Comparison of ENCODE assay signal across 25 cellular contexts in the genomic region with DNA sequence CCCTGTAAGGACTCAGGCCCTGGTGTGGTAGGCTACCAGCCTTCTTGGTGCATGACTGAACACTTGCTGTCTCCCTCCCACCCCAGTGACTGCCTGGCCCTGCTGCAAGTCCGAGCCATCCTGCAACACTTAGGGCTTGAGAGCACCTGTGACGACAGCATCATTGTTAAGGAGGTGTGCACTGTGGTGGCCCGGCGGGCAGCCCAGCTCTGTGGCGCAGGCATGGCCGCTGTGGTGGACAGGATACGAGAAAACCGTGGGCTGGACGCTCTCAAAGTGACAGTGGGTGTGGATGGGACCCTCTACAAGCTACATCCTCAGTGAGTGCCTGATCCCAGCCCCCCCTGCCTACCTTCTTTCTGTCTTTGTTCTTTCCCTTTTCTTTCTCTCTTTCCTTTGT. TPM values are rescaled to one million over a fixed set of nuclear protein-coding genes. Genes with fewer than 3 reads are reported as not detected.
A peak's percentile ranks its signal among the peaks of the same experiment; 100 is the strongest.
DNase-seq lines count a peak whose midpoint lies in the region; ATAC-seq, FAIRE-seq and TF ChIP-seq lines count a peak whose summit lies in the region.
"Had no signal": no experiment of that assay in that cellular context is flagged by ENCODE, and none has a peak within 500 bp of the region (broad histone marks: within the 10 kb centered on the region; RNA-seq: fewer than 3 reads in every experiment).

No MANE protein-coding gene starts in this region.

- H3K27me3 ChIP-seq in SJSA1 (replicated peaks), result no peaks in the 10 kb centered on the region
- H3K27me3 ChIP-seq in HepG2 (ENCODE audit: control insufficient read depth in 1 of 2, insufficient read depth in 2 of 2, low read length in 2 of 2), result no peaks in the 10 kb centered on the region
- H3K27me3 ChIP-seq in upper lobe of right lung, result no peaks in the 10 kb centered on the region
- H3K27me3 ChIP-seq: BE2C had no signal

- in situ Hi-C loops in HepG2 (cut with HindIII; ENCODE audit: extremely low pct_ligation_motif_present, low pct_unique_long_range_greater_than_20kb), result no loop called here

- CTCF ChIA-PET in HepG2 (lab: Yijun Ruan, JAX; ENCODE audit: low intra/inter-chr PET ratio, low total read pairs), result no interaction called here

- no peak for FAIRE-seq in HepG2 (lab: Jason Lieb, UNC)
- FAIRE-seq: GM12892, GM19239, K562 had no signal

- H3K4me1 ChIP-seq in SJSA1 (replicated peaks), result peaks cover 67% of the 10 kb centered on the region
- no peaks in the 10 kb centered on the region for H3K4me1 ChIP-seq in HepG2 (ENCODE audit: insufficient read depth, low read length)
- no peaks in the 10 kb centered on the region for H3K4me1 ChIP-seq in upper lobe of right lung
- H3K4me1 ChIP-seq: BE2C had no signal

- H3K27ac ChIP-seq in SJSA1 (peak overlapping the region; percentile 73), HepG2 (ENCODE audit: extremely low read length, insufficient read depth, low read length) (no peak overlapping the region), upper lobe of right lung (no peak overlapping the region)
- H3K27ac ChIP-seq: 22Rv1 had no signal

- no peak overlapping the region for H3K4me3 ChIP-seq in SJSA1
- H3K4me3 ChIP-seq in HepG2 (replicated peaks in 1 of 3; ENCODE audit: insufficient read depth in 1 of 3, low read depth in 2 of 3, low read length in 3 of 3), result no peak overlapping the region
- no peak overlapping the region for H3K4me3 ChIP-seq in upper lobe of right lung
- H3K4me3 ChIP-seq: K562 had no signal

- no peak overlapping the region for H3K4me2 ChIP-seq in HepG2 (ENCODE audit: low read depth, low read length)
- H3K4me2 ChIP-seq: SK-N-SH had no signal

- TF ChIP-seq RAD21 in HepG2 (CRISPR knock-in tag; IDR thresholded peaks at IDR 0.05), result no peak

- WGBS in HepG2 (ENCODE audit: low lambda C conversion rate), result 96% methylated on average over 8 of the region's 9 CpGs

- H3K9ac ChIP-seq in HepG2 (ENCODE audit: insufficient read depth, low read depth, low read length), result no peak overlapping the region
- H3K9ac ChIP-seq: SK-N-SH had no signal

- TF ChIP-seq EP300 in HepG2 (IDR thresholded peaks at IDR 0.05; ENCODE audit: low read depth in 2 of 2, low read length in 2 of 2) (no peak), HepG2 (CRISPR knock-in tag; IDR thresholded peaks at IDR 0.05; ENCODE audit: borderline replicate concordance) (no peak)

- H2AFZ ChIP-seq in HepG2 (ENCODE audit: low read length), result no peak overlapping the region

- peak; percentile 38 for DNase-seq in activated CD8-positive, alpha-beta memory T cell treated with anti-CD3 and anti-CD28 coated beads, Interleukin-2, amount 50 U/mL, for 48 hours
- no peak for DNase-seq in activated CD8-positive, alpha-beta memory T cell treated with anti-CD3 and anti-CD28 coated beads, Interleukin-2, amount 50 U/mL, for 4 hours
- DNase-seq in SJSA1 (ENCODE audit: low read depth in 1 of 2, low spot score in 2 of 2) (no peak), HepG2 (ENCODE audit: low spot score) (no peak), upper lobe of right lung (peak; percentile 37)
- DNase-seq in stimulated activated naive CD4-positive, alpha-beta T cell treated with Interleukin-2 at 50 U/mL for 16 hours (lab: John Stamatoyannopoulos, UW), result no peak
- DNase-seq: ACHN; BE2C; Calu3; CD8-positive, alpha-beta memory T cell; DMS79 treated with DMSO at 0.1 percent for 48 hours; Kasumi-1; NCI-H1105; NCI-H146; NCI-H2029; NCI-H526 treated with DMSO at 0.1 percent for 48 hours; RPMI8226; SIG-M5; SK-N-SH had no signal

- intact Hi-C loops in HepG2 (cut with micrococcal nuclease; ENCODE audit: unreplicated experiment) (no loop called here), upper lobe of right lung (cut with DNase I) (no loop called here)

- ATAC-seq in HepG2, result no peak; the same call in 2 of the 3 replicates
- no peak for ATAC-seq in upper lobe of right lung
- no peak for ATAC-seq in GM21723 (IDR thresholded peaks at IDR 0.05; ENCODE audit: unreplicated experiment)
- ATAC-seq in GM18505 (IDR thresholded peaks at IDR 0.05; ENCODE audit: unreplicated experiment), result no peak
- ATAC-seq: K562 had no signal

- no peaks in the 10 kb centered on the region for H4K20me1 ChIP-seq in HepG2 (ENCODE audit: insufficient read depth, low read length)

- H3K9me3 ChIP-seq in SJSA1 (replicated peaks), result no peaks in the 10 kb centered on the region
- H3K9me3 ChIP-seq in HepG2 (ENCODE audit: low read length), result no peaks in the 10 kb centered on the region
- H3K9me3 ChIP-seq in upper lobe of right lung, result no peaks in the 10 kb centered on the region
- H3K9me3 ChIP-seq: BE2C, SK-N-SH had no signal

- no TSS peak for BruUV-seq in HepG2 (replicated peaks; lab: Mats Ljungman, UMichigan)

- TF ChIP-seq POLR2A in HepG2 (IDR thresholded peaks at IDR 0.05; ENCODE audit: insufficient read depth in 1 of 2, low read depth in 2 of 2, low read length in 2 of 2), result no peak
- no peak for TF ChIP-seq POLR2A in GM18505 (IDR thresholded peaks at IDR 0.05; ENCODE audit: borderline replicate concordance, extremely low read depth, insufficient read depth, insufficient read length)

- H3K79me2 ChIP-seq in HepG2 (ENCODE audit: insufficient read depth, low read length), result no peaks in the 10 kb centered on the region

- POLR2A ChIA-PET in HepG2 (lab: Yijun Ruan, JAX), result no interaction called here

- no peak for TF ChIP-seq CTCF in HepG2 (CRISPR knock-in tag; IDR thresholded peaks at IDR 0.05)
- TF ChIP-seq CTCF in upper lobe of right lung (IDR thresholded peaks at IDR 0.05), result no peak

- H3K36me3 ChIP-seq in SJSA1 (peaks cover 19% of the 10 kb centered on the region), HepG2 (replicated peaks in 1 of 2; ENCODE audit: control insufficient read depth in 1 of 2, insufficient read depth in 2 of 2, low read length in 2 of 2) (peaks cover 55 to 81% of the 10 kb centered on the region in 2 experiments), upper lobe of right lung (peaks cover 75% of the 10 kb centered on the region)

TF ChIP-seq in HepG2, 621 proteins besides CTCF, POLR2A, EP300 and RAD21 (continues in another document):
- TF ChIP-seq, protein P1, sequence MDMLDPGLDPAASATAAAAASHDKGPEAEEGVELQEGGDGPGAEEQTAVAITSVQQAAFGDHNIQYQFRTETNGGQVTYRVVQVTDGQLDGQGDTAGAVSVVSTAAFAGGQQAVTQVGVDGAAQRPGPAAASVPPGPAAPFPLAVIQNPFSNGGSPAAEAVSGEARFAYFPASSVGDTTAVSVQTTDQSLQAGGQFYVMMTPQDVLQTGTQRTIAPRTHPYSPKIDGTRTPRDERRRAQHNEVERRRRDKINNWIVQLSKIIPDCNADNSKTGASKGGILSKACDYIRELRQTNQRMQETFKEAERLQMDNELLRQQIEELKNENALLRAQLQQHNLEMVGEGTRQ (IDR thresholded peaks at IDR 0.05; ENCODE audit: low read depth, low read length), result no peak
- TF ChIP-seq, protein P1 (CRISPR knock-in tag; IDR thresholded peaks at IDR 0.05; ENCODE audit: borderline replicate concordance), result no peak
- TF ChIP-seq ZNF891 (CRISPR knock-in tag; IDR thresholded peaks at IDR 0.05), result 0 out of 2 replicates have a peak, but pooled peaks have one; percentile 24
- 0 out of 2 replicates have a peak, but pooled peaks have one; percentile 29 for TF ChIP-seq ZNF772 (CRISPR knock-in tag; IDR thresholded peaks at IDR 0.05)

RNA-seq across cellular contexts. Expression of gene HK2, which starts 55.2 kb away (rescaled TPM):
- 5.0 and 7.1 TPM in 2 replicates for total RNA-seq in SJSA1 (2014; rRNA removed; shearing (Covaris generic))
- 13.2 and 24.4 TPM in 2 replicates for total RNA-seq in HepG2 (2016; rRNA removed; fragmentation: Illumina TruSeq; extraction: Trizol)
- total RNA-seq in HepG2 (2016; cell fraction: cytosol; rRNA removed; fragmentation: Illumina TruSeq; extraction: Trizol; ENCODE audit: low read depth), result 1.4 and 1.6 TPM in 2 replicates
- 13.6 and 21.9 TPM in 2 replicates for total RNA-seq in HepG2 (2016; cell fraction: insoluble cytoplasmic fraction; rRNA removed; fragmentation: Illumina TruSeq; extraction: Trizol)
- total RNA-seq in HepG2 (2016; cell fraction: membrane; rRNA removed; fragmentation: Illumina TruSeq; extraction: Trizol), result 8.5 and 9.3 TPM in 2 replicates
- total RNA-seq in HepG2 (2016; cell fraction: nucleus; rRNA removed; fragmentation: Illumina TruSeq; extraction: Trizol), result 20.3 and 20.8 TPM in 2 replicates
- polyA plus RNA-seq in HepG2 (2011; rRNA removed), result 97.0 and 101 TPM in 2 replicates
- polyA plus RNA-seq in HepG2 (2011; cell fraction: cytosol; rRNA removed), result 69.4 and 70.4 TPM in 2 replicates
- polyA plus RNA-seq in HepG2 (2011; cell fraction: nucleus; rRNA removed), result 105 and 144 TPM in 2 replicates
- polyA plus RNA-seq in HepG2 (2012), result 78.0 and 124 TPM in 2 replicates
- polyA plus RNA-seq in HepG2 (2016; cell fraction: cytosol; fragmentation: Illumina TruSeq; extraction: Trizol; ENCODE audit: low read depth), result 0.93 and 0.99 TPM in 2 replicates
- polyA plus RNA-seq in HepG2 (2016; cell fraction: insoluble cytoplasmic fraction; fragmentation: Illumina TruSeq; extraction: Trizol; ENCODE audit: low read depth), result 23.2 and 27.3 TPM in 2 replicates
- polyA plus RNA-seq in HepG2 (2016; cell fraction: membrane; fragmentation: Illumina TruSeq; extraction: Trizol; ENCODE audit: low read depth), result 2.8 and 3.5 TPM in 2 replicates
- 30.1 and 30.3 TPM in 2 replicates for polyA plus RNA-seq in HepG2 (2016; cell fraction: nucleus; fragmentation: Illumina TruSeq; extraction: Trizol; ENCODE audit: insufficient read depth, low read depth)
- polyA minus RNA-seq in HepG2 (2011; rRNA and poly(A)+ RNA removed; ENCODE audit: low replicate concordance), result 69.1 and 358 TPM in 2 replicates
- 176 and 190 TPM in 2 replicates for polyA minus RNA-seq in HepG2 (2011; cell fraction: cytosol; rRNA and poly(A)+ RNA removed)
- polyA minus RNA-seq in HepG2 (2011; cell fraction: nucleus; rRNA and poly(A)+ RNA removed), result 176 and 200 TPM in 2 replicates
- total RNA-seq in upper lobe of right lung, result 77.1 TPM

Comparison
In these comparisons a context has a peak if more than half of its experiments do, and no peak if none do; other contexts are left out.
1. DNase-seq: peak in activated CD8-positive, alpha-beta memory T cell treated with anti-CD3 and anti-CD28 coated beads, Interleukin-2, amount 50 U/mL, for 48 hours (single experiment) and upper lobe of right lung (single experiment); none in activated CD8-positive, alpha-beta memory T cell treated with anti-CD3 and anti-CD28 coated beads, Interleukin-2, amount 50 U/mL, for 4 hours (single experiment), SJSA1 (0 of 2), HepG2 (single experiment) and stimulated activated naive CD4-positive, alpha-beta T cell treated with Interleukin-2 at 50 U/mL for 16 hours (single experiment).